Comparison of ENCODE assay signal across 8 cellular contexts in the genomic region with DNA sequence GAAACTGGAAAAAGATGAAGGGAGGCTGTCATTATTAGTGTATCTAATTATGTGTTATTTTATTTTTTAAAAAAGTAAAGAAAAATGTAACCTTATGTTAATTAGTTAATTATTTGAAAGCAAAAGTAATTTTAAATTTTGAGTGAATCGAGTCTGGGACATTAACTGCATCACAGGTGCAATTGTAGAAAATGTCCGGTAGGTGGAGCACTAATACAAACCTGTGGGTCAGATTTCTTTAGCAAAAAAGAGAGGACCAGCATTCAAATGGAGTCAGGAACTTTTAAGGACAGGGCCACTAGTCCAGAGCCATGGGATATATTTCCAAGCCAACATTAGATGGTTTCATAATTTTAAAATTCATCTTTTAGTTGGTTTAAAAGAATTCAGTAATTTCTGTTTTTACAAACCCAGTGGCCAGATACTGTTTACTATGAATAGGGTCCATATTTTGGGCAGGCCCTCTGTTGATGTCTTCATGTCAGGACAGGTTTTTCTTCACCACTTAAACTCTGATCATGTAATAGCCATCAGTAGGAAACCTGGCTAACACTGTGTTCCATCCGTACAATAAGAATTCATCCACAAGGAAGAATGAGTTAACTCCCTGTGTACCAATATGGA. TPM values are rescaled to one million over a fixed set of nuclear protein-coding genes. Genes with fewer than 3 reads are reported as not detected.
DNase-seq lines count a peak whose midpoint lies in the region; ATAC-seq and TF ChIP-seq lines count a peak whose summit lies in the region.

No MANE protein-coding gene starts in this region.

- TF ChIP-seq POLR2A in NB4 (IDR thresholded peaks at IDR 0.05; ENCODE audit: extremely low read depth, insufficient read length), result no peak

- peak; percentile 66 for ATAC-seq in GM21423 (IDR thresholded peaks at IDR 0.05; ENCODE audit: unreplicated experiment)
- peak; percentile 49 for ATAC-seq in omental fat pad (ENCODE audit: low FRiP score)
- ATAC-seq in HG02938 (IDR thresholded peaks at IDR 0.05; ENCODE audit: unreplicated experiment), result no peak

- peak; percentile 24 for DNase-seq in activated T-cell treated with anti-CD3 and anti-CD28 coated beads for 24 hours (ENCODE audit: low read depth)
- DNase-seq in activated T-cell treated with anti-CD3 and anti-CD28 coated beads, Interleukin-2, amount 50 U/mL, for 48 hours, result no peak
- DNase-seq in NB4 (ENCODE audit: low read depth), result peak; percentile 75
- peak; percentile 67 for DNase-seq in fibroblast of the aortic adventitia (ENCODE audit: low read depth)
- DNase-seq in omental fat pad (ENCODE audit: low spot score), result no peak

- H3K4me3 ChIP-seq in NB4 (ENCODE audit: low read depth, low read length) (no peak overlapping the region), fibroblast of the aortic adventitia (ENCODE audit: low read depth, low read length) (no peak overlapping the region)

- TF ChIP-seq CTCF in NB4 (IDR thresholded peaks at IDR 0.05; ENCODE audit: low read depth, low read length) (peak; percentile 88), VCaP (conservative IDR thresholded peaks at IDR 0.05) (peak; percentile 90), fibroblast of the aortic adventitia (IDR thresholded peaks at IDR 0.05; ENCODE audit: insufficient read depth, low read length) (peak; percentile 78), omental fat pad (IDR thresholded peaks at IDR 0.05) (peak in 1 of 3 donors; percentile 4)

- no peak overlapping the region for H3K27ac ChIP-seq in VCaP

RNA-seq across cellular contexts. Expression of a gene that starts 27.2 kb away (rescaled TPM):
- 19.7 and 54.9 TPM in 2 replicates for total RNA-seq in fibroblast of the aortic adventitia (ENCODE audit: low replicate concordance)
- total RNA-seq in omental fat pad, result 10 to 100 TPM; 22.5 to 34.4 (median 24.5) TPM

RNA-seq across cellular contexts. Expression of a gene that starts 48.1 kb away (rescaled TPM):
- total RNA-seq in fibroblast of the aortic adventitia (ENCODE audit: low replicate concordance), result 0.33 TPM in 1 of 2 replicates, not detected in the other
- 10 to 100 TPM in 1 of 4 donors, 1 to 10 TPM in 3; 7.3 to 13.9 (median 9.2) TPM for total RNA-seq in omental fat pad

RNA-seq across cellular contexts. Expression of a gene that starts 48.4 kb away (rescaled TPM):
- total RNA-seq in fibroblast of the aortic adventitia (ENCODE audit: low replicate concordance) (30.4 and 35.3 TPM in 2 replicates), omental fat pad (10 to 100 TPM; 27.5 to 56.6 (median 38.3) TPM)

Comparison
In these comparisons a context has a peak if more than half of its experiments do, and no peak if none do; other contexts are left out.
1. DNase-seq: peak in activated T-cell treated with anti-CD3 and anti-CD28 coated beads for 24 hours (single experiment), NB4 (single experiment) and fibroblast of the aortic adventitia (single experiment); none in activated T-cell treated with anti-CD3 and anti-CD28 coated beads, Interleukin-2, amount 50 U/mL, for 48 hours (0 of 2) and omental fat pad (single experiment).